Comparison of ENCODE assay signal across 8 cellular contexts in genomic region chr14:70416717-70417349, GRCh38. TPM values are rescaled to one million over a fixed set of nuclear protein-coding genes. Genes with fewer than 3 reads are reported as not detected.
DNase-seq lines count a peak whose midpoint lies in the region; ATAC-seq, FAIRE-seq and TF ChIP-seq lines count a peak whose summit lies in the region.

A gene with protein sequence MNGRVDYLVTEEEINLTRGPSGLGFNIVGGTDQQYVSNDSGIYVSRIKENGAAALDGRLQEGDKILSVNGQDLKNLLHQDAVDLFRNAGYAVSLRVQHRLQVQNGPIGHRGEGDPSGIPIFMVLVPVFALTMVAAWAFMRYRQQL (minus strand): TSS chr14:70417090. CDS start chr14:70416963, 127 bp downstream.

- peak; percentile 23; the same call in 1 of the 2 replicates for TF ChIP-seq POLR2A in H54 (IDR thresholded peaks at IDR 0.05; ENCODE audit: low read depth, low read length)

- peak; percentile 78 for FAIRE-seq in H54 (lab: Jason Lieb, UNC)

- intact Hi-C loops in activated CD4-positive, alpha-beta T cell treated with anti-CD3 and anti-CD28 coated beads, Interleukin-2, amount 10 ng/mL, durations not matched to agents 24 days and 14 days (cut with micrococcal nuclease) = no loop called here

- H3K4me1 Mint-ChIP-seq in activated CD4-positive, alpha-beta T cell treated with anti-CD3 and anti-CD28 coated beads, Interleukin-2, amount 10 ng/mL, durations not matched to agents 24 days and 14 days = peaks cover 15% of the 10 kb centered on the region

- H3K27me3 Mint-ChIP-seq in activated CD4-positive, alpha-beta T cell treated with anti-CD3 and anti-CD28 coated beads, Interleukin-2, amount 10 ng/mL, durations not matched to agents 24 days and 14 days = peaks cover under 1% of the 10 kb centered on the region

- H3K27ac Mint-ChIP-seq in activated CD4-positive, alpha-beta T cell treated with anti-CD3 and anti-CD28 coated beads, Interleukin-2, amount 10 ng/mL, durations not matched to agents 24 days and 14 days = peak within 1 kb of the TSS; percentile 23

- H3K9me3 Mint-ChIP-seq in activated CD4-positive, alpha-beta T cell treated with anti-CD3 and anti-CD28 coated beads, Interleukin-2, amount 10 ng/mL, durations not matched to agents 24 days and 14 days = no peaks in the 10 kb centered on the region

- DNase-seq in COLO668 (lab: John Stamatoyannopoulos, UW; ENCODE audit: unreplicated experiment) = peak; percentile 92
- peak; percentile 53 for DNase-seq in H54 (ENCODE audit: insufficient read length, low spot score)
- peak; percentile 86 for DNase-seq in NCI-H2196 (lab: John Stamatoyannopoulos, UW; ENCODE audit: unreplicated experiment)
- DNase-seq in activated CD4-positive, alpha-beta T cell treated with anti-CD3 and anti-CD28 coated beads, Interleukin-2, amount 10 ng/mL, durations not matched to agents 24 days and 14 days = peak; percentile 83
- peak; percentile 77 for DNase-seq in dermis blood vessel endothelial cell
- peak; percentile 94 for DNase-seq in left lobe of liver (ENCODE audit: low spot score)
- DNase-seq in stimulated activated CD4-positive, alpha-beta T cell treated with anti-CD3 and anti-CD28 coated beads, Interleukin-1b, Interleukin-23, amount 100 ng/mL, for 4 hours (ENCODE audit: low read depth in 2 of 2) = peak; percentile 27 to 53

- peak; percentile 100 for ATAC-seq in left lobe of liver
- ATAC-seq in GM18517 (IDR thresholded peaks at IDR 0.05; ENCODE audit: unreplicated experiment) = no peak

- H3K4me3 Mint-ChIP-seq in activated CD4-positive, alpha-beta T cell treated with anti-CD3 and anti-CD28 coated beads, Interleukin-2, amount 10 ng/mL, durations not matched to agents 24 days and 14 days = peak within 1 kb of the TSS; percentile 89

- no peaks in the 10 kb centered on the region for H3K36me3 Mint-ChIP-seq in activated CD4-positive, alpha-beta T cell treated with anti-CD3 and anti-CD28 coated beads, Interleukin-2, amount 10 ng/mL, durations not matched to agents 24 days and 14 days (ENCODE audit: low read depth)

RNA-seq across cellular contexts. Expression of the gene that starts here (rescaled TPM):
- total RNA-seq in activated CD4-positive, alpha-beta T cell treated with anti-CD3 and anti-CD28 coated beads, Interleukin-2, amount 10 ng/mL, durations not matched to agents 24 days and 14 days = 2.2 and 2.5 TPM in 2 replicates
- total RNA-seq in dermis blood vessel endothelial cell (20.1 and 29.1 TPM in 2 replicates), left lobe of liver (22.2 TPM)

Comparison
In these comparisons a context has a peak if more than half of its experiments do, and no peak if none do; other contexts are left out.
1. DNase-seq: peak in every context shown above with its lines; median percentile 94 in left lobe of liver; 92 in COLO668; 86 in NCI-H2196; 83 in activated CD4-positive, alpha-beta T cell treated with anti-CD3 and anti-CD28 coated beads, Interleukin-2, amount 10 ng/mL, durations not matched to agents 24 days and 14 days; 77 in dermis blood vessel endothelial cell; 53 in H54; 40 in stimulated activated CD4-positive, alpha-beta T cell treated with anti-CD3 and anti-CD28 coated beads, Interleukin-1b, Interleukin-23, amount 100 ng/mL, for 4 hours.